1 cellular context compared by ENCODE assay signal in genomic region chr5:141558150-141558549, GRCh38.
TF ChIP-seq lines count a peak whose summit lies in the region.

No MANE protein-coding gene starts in this region.

TF ChIP-seq in K562, 482 proteins besides CTCF, POLR2A, EP300 and RAD21 (continued from another document):
- TF ChIP-seq STAT6 (CRISPR knock-in tag; IDR thresholded peaks at IDR 0.05) (no peak), E2F8 (IDR thresholded peaks at IDR 0.05; ENCODE audit: low read depth, partially characterized antibody) (no peak), TEAD4 (IDR thresholded peaks at IDR 0.05; ENCODE audit: low read length) (no peak), TEAD4 (CRISPR knock-in tag; IDR thresholded peaks at IDR 0.05; ENCODE audit: borderline replicate concordance) (no peak), ERF (CRISPR knock-in tag; IDR thresholded peaks at IDR 0.05) (no peak), U2AF2 (optimal IDR thresholded peaks at IDR 0.05; ENCODE audit: low read depth, low read length) (no peak)
